In the genomic region with DNA sequence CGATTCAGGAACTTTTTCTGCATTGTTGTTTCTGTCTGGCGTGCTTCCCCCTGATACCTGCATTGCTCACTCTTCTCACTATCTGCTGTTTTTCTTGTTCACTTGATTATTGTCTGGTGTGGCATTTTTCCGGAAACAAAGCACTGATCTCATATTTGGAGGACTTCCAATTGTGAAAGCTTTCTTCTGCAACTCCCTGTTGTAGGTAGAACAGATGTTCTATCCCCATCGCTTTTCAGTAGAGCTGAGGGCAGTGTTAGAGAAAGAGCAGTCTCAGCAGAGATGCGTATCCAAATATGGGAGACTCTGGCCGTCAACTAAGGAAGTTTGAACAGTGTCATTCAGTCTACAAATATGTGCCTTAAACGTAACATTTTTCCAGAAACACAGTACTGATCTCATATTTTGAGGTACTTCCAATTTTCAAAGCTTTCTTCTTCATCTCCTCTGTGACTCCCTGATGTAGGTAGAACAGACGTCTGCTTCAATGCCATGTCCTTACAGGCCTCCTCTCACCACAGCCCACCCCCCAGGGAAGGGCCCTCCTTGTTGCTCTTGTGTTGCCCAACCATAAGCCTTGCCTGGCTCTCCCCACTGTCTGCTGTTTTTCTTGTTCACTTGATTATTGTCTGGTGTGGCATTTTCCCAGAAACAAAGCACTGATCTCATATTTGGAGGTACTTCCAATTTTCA, we compare ENCODE assay signal across 31 cellular contexts. TPM values are rescaled to one million over a fixed set of nuclear protein-coding genes. Genes with fewer than 3 reads are reported as not detected.
DNase-seq lines count a peak whose midpoint lies in the region; ATAC-seq, FAIRE-seq and TF ChIP-seq lines count a peak whose summit lies in the region.
"Had no signal": no experiment of that assay in that cellular context is flagged by ENCODE, and none has a peak within 500 bp of the region (broad histone marks: within the 10 kb centered on the region; RNA-seq: fewer than 3 reads in every experiment).

No MANE protein-coding gene starts in this region.

- no peak overlapping the region for H2AFZ ChIP-seq in K562 (ENCODE audit: low read depth, low read length)

- H3K9ac ChIP-seq in K562 (ENCODE audit: insufficient read depth in 1 of 2, low read depth in 2 of 2, low read length in 2 of 2): no peak overlapping the region

- in situ Hi-C loops in K562 (cut with MboI): no loop called here

- no peak overlapping the region for H3K27ac ChIP-seq in heart left ventricle
- no peak overlapping the region for H3K27ac ChIP-seq in left ventricle myocardium inferior (replicated peaks)
- H3K27ac ChIP-seq in K562 (ENCODE audit: extremely low read depth, low read depth, low read length): no peak overlapping the region
- H3K27ac ChIP-seq in lower lobe of right lung: no peak overlapping the region
- H3K27ac ChIP-seq: heart right ventricle, right lobe of liver, WERI-Rb-1 had no signal

- ATAC-seq in heart left ventricle (peak in 3 of 4 donors; percentile 37 to 53 (median 46)), K562 (no peak), HG02870 (IDR thresholded peaks at IDR 0.05; ENCODE audit: unreplicated experiment) (no peak), lower lobe of right lung (no peak)
- ATAC-seq: activated CD8-positive, alpha-beta memory T cell treated with anti-CD3 and anti-CD28 coated beads, Interleukin-2, amount 10 ng/mL, durations not matched to agents 7 days and 5 days; activated T-cell treated with anti-CD3 and anti-CD28 coated beads, Interleukin-2, amount 50 U/mL, for 72 hours; naive thymus-derived CD8-positive, alpha-beta T cell had no signal

- TF ChIP-seq POLR2A in heart left ventricle (IDR thresholded peaks at IDR 0.05): no peak
- TF ChIP-seq POLR2A in K562 (conservative IDR thresholded peaks at IDR 0.05): no peak

- no peaks in the 10 kb centered on the region for H3K9me1 ChIP-seq in K562 (ENCODE audit: control insufficient read depth, insufficient read depth, low read length)

- no peaks in the 10 kb centered on the region for H3K9me3 ChIP-seq in heart left ventricle
- H3K9me3 ChIP-seq in left ventricle myocardium inferior (replicated peaks): no peaks in the 10 kb centered on the region
- no peaks in the 10 kb centered on the region for H3K9me3 ChIP-seq in K562 (replicated peaks; ENCODE audit: control insufficient read depth, insufficient read depth, low read depth, low read length)
- no peaks in the 10 kb centered on the region for H3K9me3 ChIP-seq in lower lobe of right lung
- H3K9me3 ChIP-seq: heart right ventricle, right lobe of liver had no signal

- no peak for DNase-seq in heart left ventricle
- no peak for DNase-seq in left ventricle myocardium inferior
- DNase-seq in K562 (ENCODE audit: extremely low read depth in 1 of 4, low spot score in 3 of 4): no peak
- DNase-seq in iris pigment epithelial cell (ENCODE audit: low read depth): peak; percentile 39
- no peak for DNase-seq in NCI-H1105 (lab: John Stamatoyannopoulos, UW)
- no peak for DNase-seq in MV-4-11 (lab: John Stamatoyannopoulos, UW)
- no peak for DNase-seq in lower lobe of right lung
- DNase-seq: activated CD4-positive, alpha-beta T cell treated with anti-CD3 and anti-CD28 coated beads, Interleukin-2, amount 50 U/mL, for 1 hour; activated CD8-positive, alpha-beta memory T cell treated with anti-CD3 and anti-CD28 coated beads, Interleukin-2, amount 10 ng/mL, durations not matched to agents 7 days and 5 days; activated naive CD4-positive, alpha-beta T cell treated with anti-CD3 and anti-CD28 coated beads for 36 hours; activated T-cell treated with anti-CD3 and anti-CD28 coated beads, Interleukin-2, amount 50 U/mL, for 72 hours; cortex of kidney; DMS79; GF-D8; heart right ventricle; Karpas-422; left cardiac atrium; mesendoderm; naive thymus-derived CD8-positive, alpha-beta T cell; NCI-H187; NCI-H226; NCI-H748 treated with DMSO at 0.1 percent for 48 hours; stimulated activated CD4-positive, alpha-beta T cell treated with anti-CD3 and anti-CD28 coated beads, Interleukin-15, amount 100 ng/mL, for 24 hours; trophoblast cell; WERI-Rb-1 had no signal

- no TSS peak for BruUV-seq in K562 (replicated peaks; lab: Mats Ljungman, UMichigan)

- peak; percentile 23 for FAIRE-seq in K562 (lab: Jason Lieb, UNC)
- FAIRE-seq: A204.1, bronchial epithelial cell, H1 had no signal

- TF ChIP-seq CTCF in heart left ventricle (IDR thresholded peaks at IDR 0.05) (no peak), left ventricle myocardium inferior (IDR thresholded peaks at IDR 0.05; ENCODE audit: borderline replicate concordance) (no peak), K562 (IDR thresholded peaks at IDR 0.05 in 2 of 3, conservative IDR thresholded peaks at IDR 0.05 in 1 of 3; ENCODE audit: insufficient read depth in 2 of 3, low read depth in 1 of 3, low read length in 3 of 3) (no peak), lower lobe of right lung (IDR thresholded peaks at IDR 0.05) (no peak)

- POLR2A ChIA-PET in K562 (lab: Yijun Ruan, JAX): interaction anchor here (1.5 kb wide), 1 partner anchor 10 kb away, joined by 5 read pairs; no protein-coding TSS in a partner anchor

- CTCF ChIA-PET in K562 (lab: Yijun Ruan, JAX; ENCODE audit: low intra/inter-chr PET ratio): no interaction called here

- no peaks in the 10 kb centered on the region for H3K27me3 ChIP-seq in heart left ventricle
- no peaks in the 10 kb centered on the region for H3K27me3 ChIP-seq in left ventricle myocardium inferior (ENCODE audit: low read depth)
- peaks cover 17% of the 10 kb centered on the region in 2 experiments for H3K27me3 ChIP-seq in K562 (ENCODE audit: control insufficient read depth in 2 of 2, insufficient read depth in 2 of 2, low read length in 2 of 2)
- no peaks in the 10 kb centered on the region for H3K27me3 ChIP-seq in lower lobe of right lung (ENCODE audit: low read depth)
- H3K27me3 ChIP-seq: right lobe of liver had no signal

- no peaks in the 10 kb centered on the region for H3K79me2 ChIP-seq in K562 (ENCODE audit: control insufficient read depth, insufficient read depth, low read length)

- H3K4me3 ChIP-seq in heart left ventricle (no peak overlapping the region), left ventricle myocardium inferior (no peak overlapping the region), K562 (no peak overlapping the region), lower lobe of right lung (no peak overlapping the region)
- H3K4me3 ChIP-seq: heart right ventricle, right lobe of liver had no signal

- WGBS in heart left ventricle, 4 donors: 45 to 54% (median 50%) methylated on average over 8 of the region's 8 CpGs
- 34% methylated on average over 8 of the region's 8 CpGs for WGBS in K562 (ENCODE audit: insufficient coverage, low coverage, missing lambda C conversion rate)

- TF ChIP-seq RAD21 in K562 (CRISPR knock-in tag; conservative IDR thresholded peaks at IDR 0.05 in 1 of 2, IDR thresholded peaks at IDR 0.05 in 1 of 2): no peak

- peaks cover 0 to 19% (median 5%) of the 10 kb centered on the region in 9 donors for H3K36me3 ChIP-seq in heart left ventricle
- H3K36me3 ChIP-seq in left ventricle myocardium inferior: peaks cover 17% of the 10 kb centered on the region
- peaks cover 4% of the 10 kb centered on the region; the same call in 1 of the 3 replicates for H3K36me3 ChIP-seq in K562 (ENCODE audit: control insufficient read depth, insufficient read depth, low read length)
- H3K36me3 ChIP-seq in lower lobe of right lung: peaks cover 9% of the 10 kb centered on the region
- H3K36me3 ChIP-seq: right lobe of liver, WERI-Rb-1 had no signal

- H3K4me1 ChIP-seq in heart left ventricle (peaks cover 0 to 12% (median 0%) of the 10 kb centered on the region in 12 donors), left ventricle myocardium inferior (peaks cover 17% of the 10 kb centered on the region), K562 (replicated peaks in 1 of 2; ENCODE audit: control insufficient read depth in 2 of 2, insufficient read depth in 2 of 2, low read length in 2 of 2) (no peaks in the 10 kb centered on the region), lower lobe of right lung (no peaks in the 10 kb centered on the region)
- H3K4me1 ChIP-seq: right lobe of liver had no signal

- no peaks in the 10 kb centered on the region for H4K20me1 ChIP-seq in K562 (replicated peaks; ENCODE audit: control insufficient read depth, insufficient read depth, low read length)

- H3K4me2 ChIP-seq in K562 (ENCODE audit: insufficient read depth, low read length): no peak overlapping the region

- TF ChIP-seq EP300 in K562 (IDR thresholded peaks at IDR 0.05; ENCODE audit: low read length): no peak

- intact Hi-C loops in heart left ventricle (cut with DNase I) (no loop called here), left ventricle myocardium inferior (cut with micrococcal nuclease) (no loop called here), K562 (cut with micrococcal nuclease) (no loop called here), lower lobe of right lung (cut with DNase I) (no loop called here)

TF ChIP-seq in K562, 482 proteins besides CTCF, POLR2A, EP300 and RAD21 (continues in another document):
- TF ChIP-seq BACH1 (tag; IDR thresholded peaks at IDR 0.05) (no peak), SMARCB1 (IDR thresholded peaks at IDR 0.05; ENCODE audit: insufficient read length, low read depth) (no peak)

RNA-seq across cellular contexts. Expression of a gene that starts 27.1 kb away (rescaled TPM):
- total RNA-seq in heart left ventricle: not detected
- polyA plus RNA-seq in heart left ventricle: not detected
- total RNA-seq in left ventricle myocardium inferior: not detected
- not detected in 2 replicates for total RNA-seq in K562 (2011; cell fraction: chromatin; rRNA removed; ENCODE audit: low replicate concordance)
- not detected in 2 replicates for total RNA-seq in K562 (2011; cell fraction: nucleolus; rRNA removed)
- total RNA-seq in K562 (2011; cell fraction: nucleoplasm; rRNA removed): not detected in 2 replicates
- total RNA-seq in K562 (2014; rRNA removed): not detected in 2 replicates
- total RNA-seq in K562 (2014; rRNA removed; fragmentation: Illumina TruSeq; extraction: Trizol): not detected in 2 replicates
- total RNA-seq in K562 (2015; rRNA removed; fragmentation: Illumina TruSeq; extraction: Trizol): not detected in 2 replicates
- not detected in 2 replicates for total RNA-seq in K562 (2021)
- polyA plus RNA-seq in K562 (2011; rRNA removed): not detected in 2 replicates
- not detected in 2 replicates for polyA plus RNA-seq in K562 (2011; cell fraction: cytosol; rRNA removed)
- not detected in 2 replicates for polyA plus RNA-seq in K562 (2011; cell fraction: nucleus; rRNA removed)
- 0.07 TPM in 1 of 2 replicates, not detected in the other for polyA plus RNA-seq in K562 (2012)
- polyA plus RNA-seq in K562 (2014; fragmentation: Illumina TruSeq; extraction: Trizol): not detected in 2 replicates
- polyA plus RNA-seq in K562 (2014; fragmentation: Nextera tagmentation; extraction: Ambion mirVana): not detected
- polyA plus RNA-seq in K562 (2014; rRNA removed): not detected in 2 replicates
- not detected in 2 replicates for polyA minus RNA-seq in K562 (2011; rRNA and poly(A)+ RNA removed)
- not detected in 2 replicates for polyA minus RNA-seq in K562 (2011; cell fraction: cytosol; rRNA and poly(A)+ RNA removed)
- polyA minus RNA-seq in K562 (2011; cell fraction: nucleus; rRNA and poly(A)+ RNA removed): not detected in 2 replicates
- total RNA-seq in lower lobe of right lung: not detected
- total RNA-seq: activated CD8-positive, alpha-beta memory T cell treated with anti-CD3 and anti-CD28 coated beads, Interleukin-2, amount 10 ng/mL, durations not matched to agents 7 days and 5 days; activated naive CD4-positive, alpha-beta T cell treated with anti-CD3 and anti-CD28 coated beads for 36 hours; activated T-cell treated with anti-CD3 and anti-CD28 coated beads, Interleukin-2, amount 50 U/mL, for 72 hours; bronchial epithelial cell; H1; heart right ventricle; left cardiac atrium; naive thymus-derived CD8-positive, alpha-beta T cell; right lobe of liver had no signal
- polyA plus RNA-seq: BJ; H1; naive thymus-derived CD8-positive, alpha-beta T cell had no signal

Comparison
In these comparisons a context has a peak if more than half of its experiments do, and no peak if none do; other contexts are left out.
1. ATAC-seq: peak in heart left ventricle (3 of 4); none in K562 (single experiment), HG02870 (single experiment) and lower lobe of right lung (0 of 2).